In the genomic region with DNA sequence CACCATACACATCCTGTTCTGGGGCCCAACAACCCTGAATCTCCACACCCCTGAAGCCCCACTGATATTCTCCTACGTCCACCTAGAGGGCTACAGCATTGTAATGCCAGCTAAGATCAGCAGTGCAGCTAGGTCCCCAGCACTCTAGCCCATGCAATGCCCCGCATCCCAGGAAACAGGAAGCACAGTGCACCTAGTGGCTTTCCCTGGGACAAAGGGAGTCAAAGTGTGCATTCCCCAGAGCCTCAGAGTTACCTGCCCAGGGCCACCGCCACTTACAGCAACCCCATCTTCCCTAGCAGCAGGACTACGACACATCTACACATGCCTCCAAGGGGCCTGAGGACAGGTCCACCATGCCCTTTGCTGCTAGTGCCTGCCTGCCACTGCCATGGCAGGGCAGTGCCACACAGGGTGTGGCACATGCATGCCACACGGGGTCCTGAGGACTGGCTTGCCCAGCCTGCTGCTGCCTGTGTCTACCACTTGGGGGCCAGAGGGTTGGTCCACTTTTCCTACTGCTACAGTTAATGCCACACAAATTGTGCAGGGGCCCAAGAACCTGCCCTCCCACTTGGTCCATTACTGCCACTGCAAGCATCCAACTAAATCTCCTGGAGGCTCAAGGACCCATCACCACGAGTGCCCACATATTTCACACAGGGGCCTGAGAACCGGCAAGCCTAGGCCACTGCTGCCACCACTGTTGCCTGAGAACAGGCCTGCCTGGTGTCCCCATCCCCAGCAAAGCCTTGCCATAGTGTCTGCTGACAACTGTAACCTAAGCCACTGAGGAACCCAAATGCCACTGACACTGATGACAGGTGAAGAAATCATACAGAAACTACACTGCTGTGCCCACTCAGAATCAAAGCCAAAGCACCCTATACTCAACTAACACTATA, we compare ENCODE assay signal across 1 cellular context.
TF ChIP-seq lines count a peak whose summit lies in the region.

No MANE protein-coding gene starts in this region.

TF ChIP-seq in GM23338, 12 proteins besides CTCF, POLR2A, EP300 and RAD21:
- TF ChIP-seq ZNF114 (CRISPR knock-in tag; IDR thresholded peaks at IDR 0.05): no peak
- no peak for TF ChIP-seq ETS1 (IDR thresholded peaks at IDR 0.05)
- TF ChIP-seq EZH2 (IDR thresholded peaks at IDR 0.05; ENCODE audit: low read depth, unreplicated experiment): no peak
- TF ChIP-seq ZNF331 (CRISPR knock-in tag; IDR thresholded peaks at IDR 0.05; ENCODE audit: low read depth): no peak
- TF ChIP-seq ZNF462 (CRISPR knock-in tag; IDR thresholded peaks at IDR 0.05): no peak
- no peak for TF ChIP-seq EZH2phosphoT487 (IDR thresholded peaks at IDR 0.05; ENCODE audit: unreplicated experiment)
- no peak for TF ChIP-seq CREB1 (CRISPR knock-in tag; IDR thresholded peaks at IDR 0.05; ENCODE audit: low read depth)
- TF ChIP-seq JUNB (IDR thresholded peaks at IDR 0.05; ENCODE audit: unreplicated experiment): no peak
- no peak for TF ChIP-seq NANOG (IDR thresholded peaks at IDR 0.05; ENCODE audit: borderline replicate concordance)
- TF ChIP-seq, protein P1, sequence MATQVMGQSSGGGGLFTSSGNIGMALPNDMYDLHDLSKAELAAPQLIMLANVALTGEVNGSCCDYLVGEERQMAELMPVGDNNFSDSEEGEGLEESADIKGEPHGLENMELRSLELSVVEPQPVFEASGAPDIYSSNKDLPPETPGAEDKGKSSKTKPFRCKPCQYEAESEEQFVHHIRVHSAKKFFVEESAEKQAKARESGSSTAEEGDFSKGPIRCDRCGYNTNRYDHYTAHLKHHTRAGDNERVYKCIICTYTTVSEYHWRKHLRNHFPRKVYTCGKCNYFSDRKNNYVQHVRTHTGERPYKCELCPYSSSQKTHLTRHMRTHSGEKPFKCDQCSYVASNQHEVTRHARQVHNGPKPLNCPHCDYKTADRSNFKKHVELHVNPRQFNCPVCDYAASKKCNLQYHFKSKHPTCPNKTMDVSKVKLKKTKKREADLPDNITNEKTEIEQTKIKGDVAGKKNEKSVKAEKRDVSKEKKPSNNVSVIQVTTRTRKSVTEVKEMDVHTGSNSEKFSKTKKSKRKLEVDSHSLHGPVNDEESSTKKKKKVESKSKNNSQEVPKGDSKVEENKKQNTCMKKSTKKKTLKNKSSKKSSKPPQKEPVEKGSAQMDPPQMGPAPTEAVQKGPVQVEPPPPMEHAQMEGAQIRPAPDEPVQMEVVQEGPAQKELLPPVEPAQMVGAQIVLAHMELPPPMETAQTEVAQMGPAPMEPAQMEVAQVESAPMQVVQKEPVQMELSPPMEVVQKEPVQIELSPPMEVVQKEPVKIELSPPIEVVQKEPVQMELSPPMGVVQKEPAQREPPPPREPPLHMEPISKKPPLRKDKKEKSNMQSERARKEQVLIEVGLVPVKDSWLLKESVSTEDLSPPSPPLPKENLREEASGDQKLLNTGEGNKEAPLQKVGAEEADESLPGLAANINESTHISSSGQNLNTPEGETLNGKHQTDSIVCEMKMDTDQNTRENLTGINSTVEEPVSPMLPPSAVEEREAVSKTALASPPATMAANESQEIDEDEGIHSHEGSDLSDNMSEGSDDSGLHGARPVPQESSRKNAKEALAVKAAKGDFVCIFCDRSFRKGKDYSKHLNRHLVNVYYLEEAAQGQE (IDR thresholded peaks at IDR 0.05; ENCODE audit: unreplicated experiment): no peak
- TF ChIP-seq STAT1 (IDR thresholded peaks at IDR 0.05; ENCODE audit: unreplicated experiment): no peak
- TF ChIP-seq POLR2AphosphoS5 (IDR thresholded peaks at IDR 0.05; ENCODE audit: low read depth): no peak
TF ChIP-seq in GM23338: peak in this region for 0.
